9 cellular contexts compared by ENCODE assay signal in the genomic region with DNA sequence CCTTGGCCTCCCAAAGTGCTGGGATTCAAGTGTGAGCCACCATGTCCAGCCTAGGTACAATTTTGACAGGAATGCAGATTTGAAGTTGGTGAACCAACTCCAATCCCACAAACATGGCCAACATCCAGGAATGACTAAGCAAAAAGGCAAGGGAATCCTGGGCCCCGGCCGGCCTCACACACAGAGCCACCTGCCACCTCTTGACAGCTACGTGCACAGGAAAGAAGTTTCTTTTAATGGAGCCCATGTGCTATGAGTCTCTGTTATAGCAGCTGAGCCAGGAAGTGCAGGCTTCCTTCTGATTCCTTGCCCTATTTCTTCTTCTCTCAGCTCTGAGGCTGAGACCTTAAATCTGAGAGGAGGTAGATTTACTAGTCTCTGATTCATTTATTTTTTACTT. TPM values are rescaled to one million over a fixed set of nuclear protein-coding genes. Genes with fewer than 3 reads are reported as not detected.
A peak's percentile ranks its signal among the peaks of the same experiment; 100 is the strongest.
DNase-seq lines count a peak whose midpoint lies in the region; ATAC-seq and TF ChIP-seq lines count a peak whose summit lies in the region.
"Had no signal": no experiment of that assay in that cellular context is flagged by ENCODE, and none has a peak within 500 bp of the region (broad histone marks: within the 10 kb centered on the region; RNA-seq: fewer than 3 reads in every experiment).

No MANE protein-coding gene starts in this region.

- POLR2A ChIA-PET in HCT116 (lab: Charles Lee) = interaction anchor here (0.6 kb wide), 1 partner anchor 9 kb away, joined by 3 read pairs; the partner anchor contains the start of gene TMEM40

- TF ChIP-seq RAD21 in HCT116 (IDR thresholded peaks at IDR 0.05; ENCODE audit: low read depth) = no peak

- H3K36me3 ChIP-seq in HCT116 (ENCODE audit: control insufficient read depth in 1 of 2, insufficient read depth in 2 of 2, low read length in 2 of 2) (no peaks in the 10 kb centered on the region), gastroesophageal sphincter (no peaks in the 10 kb centered on the region), tibial artery (no peaks in the 10 kb centered on the region), suprapubic skin (no peaks in the 10 kb centered on the region)

- TF ChIP-seq EP300 in gastroesophageal sphincter (IDR thresholded peaks at IDR 0.05) (no peak), suprapubic skin (IDR thresholded peaks at IDR 0.05) (no peak)

- CTCF ChIA-PET in HCT116 (lab: Charles Lee) = interaction anchor here (1.3 kb wide), 1 partner anchor 31 kb away, joined by 3 read pairs; no protein-coding TSS in a partner anchor

- RAD21 ChIA-PET in HCT116 (lab: Charles Lee; ENCODE audit: low non-redundant PET in 1 of 2, low total read pairs in 2 of 2, uncharacterized antibody in 2 of 2, unreplicated experiment in 2 of 2) = no interaction called here

- H3K9ac ChIP-seq in HCT116 (ENCODE audit: low read length) = peak overlapping the region; percentile 31

- intact Hi-C loops in HCT116 (cut with micrococcal nuclease) = no loop called here
- intact Hi-C loops in tibial artery (cut with DNase I; ENCODE audit: low total_unique reads) = no loop called here

- no peaks in the 10 kb centered on the region for H3K27me3 ChIP-seq in HCT116 (ENCODE audit: insufficient read depth, low read length)
- H3K27me3 ChIP-seq in gastroesophageal sphincter = no peaks in the 10 kb centered on the region
- H3K27me3 ChIP-seq in tibial artery = no peaks in the 10 kb centered on the region
- no peaks in the 10 kb centered on the region for H3K27me3 ChIP-seq in suprapubic skin

- H2AFZ ChIP-seq in HCT116 (ENCODE audit: low read depth, low read length, poor library complexity, severe bottlenecking) = peak overlapping the region; percentile 73

- H3K4me1 ChIP-seq in HCT116 (ENCODE audit: control insufficient read depth in 1 of 2, insufficient read depth in 2 of 2, low read length in 2 of 2) = peaks cover 15 to 53% of the 10 kb centered on the region in 2 experiments
- peaks cover 0 to 13% (median 6%) of the 10 kb centered on the region in 3 donors for H3K4me1 ChIP-seq in gastroesophageal sphincter
- peaks cover 0 to 17% (median 9%) of the 10 kb centered on the region in 4 donors for H3K4me1 ChIP-seq in tibial artery
- peaks cover 14% of the 10 kb centered on the region for H3K4me1 ChIP-seq in suprapubic skin

- DNase-seq in A172 (ENCODE audit: low spot score) = peak; percentile 91
- DNase-seq in HCT116 (ENCODE audit: low read depth, low spot score) = peak; percentile 47
- peak; percentile 34 for DNase-seq in RKO (ENCODE audit: low spot score)
- DNase-seq in tibial artery = peak in 1 of 2 donors; percentile 71
- DNase-seq in NCI-H748 (lab: John Stamatoyannopoulos, UW; ENCODE audit: unreplicated experiment) = no peak
- DNase-seq in suprapubic skin (ENCODE audit: low spot score in 2 of 2) = no peak
- DNase-seq: naive B cell had no signal

- no peak for TF ChIP-seq CTCF in HCT116 (IDR thresholded peaks at IDR 0.05 in 2 of 3, conservative IDR thresholded peaks at IDR 0.05 in 1 of 3; ENCODE audit: borderline replicate concordance in 1 of 3, insufficient read depth in 1 of 3, low read depth in 2 of 3, low read length in 2 of 3)
- TF ChIP-seq CTCF in gastroesophageal sphincter (IDR thresholded peaks at IDR 0.05) = no peak
- TF ChIP-seq CTCF in tibial artery (IDR thresholded peaks at IDR 0.05) = no peak
- TF ChIP-seq CTCF in suprapubic skin (IDR thresholded peaks at IDR 0.05) = no peak

- TF ChIP-seq POLR2A in HCT116 (IDR thresholded peaks at IDR 0.05; ENCODE audit: borderline replicate concordance, extremely low read depth, insufficient read depth, insufficient read length) (no peak), gastroesophageal sphincter (IDR thresholded peaks at IDR 0.05) (no peak), suprapubic skin (IDR thresholded peaks at IDR 0.05) (no peak)

- H3K9me3 ChIP-seq in HCT116 (ENCODE audit: control insufficient read depth in 1 of 2, insufficient read depth in 1 of 2, low read depth in 1 of 2, low read length in 2 of 2) (no peaks in the 10 kb centered on the region), gastroesophageal sphincter (no peaks in the 10 kb centered on the region), tibial artery (no peaks in the 10 kb centered on the region), suprapubic skin (no peaks in the 10 kb centered on the region)

- H3K4me2 ChIP-seq in HCT116 (ENCODE audit: low read length) = peak overlapping the region; percentile 27

- no TSS peak for BruUV-seq in HCT116 (replicated peaks; lab: Mats Ljungman, UMichigan)

- H3K79me2 ChIP-seq in HCT116 (ENCODE audit: insufficient read depth, low read length) = no peaks in the 10 kb centered on the region

- ATAC-seq in HCT116 (peak; percentile 50), gastroesophageal sphincter (peak; percentile 69), GM18519 (IDR thresholded peaks at IDR 0.05; ENCODE audit: low FRiP score, unreplicated experiment) (no peak)

- no peaks in the 10 kb centered on the region for H4K20me1 ChIP-seq in HCT116 (ENCODE audit: insufficient read depth)

- H3K9me2 ChIP-seq in HCT116 (ENCODE audit: insufficient read depth) = no peaks in the 10 kb centered on the region

- no peak overlapping the region for H3K4me3 ChIP-seq in HCT116 (replicated peaks in 1 of 2; ENCODE audit: low read depth in 1 of 2, low read length in 2 of 2)
- no peak overlapping the region for H3K4me3 ChIP-seq in gastroesophageal sphincter
- no peak overlapping the region for H3K4me3 ChIP-seq in tibial artery
- H3K4me3 ChIP-seq in suprapubic skin = no peak overlapping the region

- peak overlapping the region; percentile 49 for H3K27ac ChIP-seq in HCT116 (ENCODE audit: low read depth, low read length)
- peak overlapping the region in 3 of 4 donors; percentile 13 to 51 (median 43) for H3K27ac ChIP-seq in gastroesophageal sphincter
- H3K27ac ChIP-seq in tibial artery = peak overlapping the region; percentile 38 to 44
- no peak overlapping the region for H3K27ac ChIP-seq in suprapubic skin

- WGBS in gastroesophageal sphincter (ENCODE audit: low coverage in 1 of 2), 2 donors = 4% methylated on average over 3 of the region's 3 CpGs; no CpG with 5 or more reads in 1 of the 2 donors
- 21% methylated on average over 3 of the region's 3 CpGs for WGBS in suprapubic skin

TF ChIP-seq in HCT116, 20 proteins besides CTCF, POLR2A, EP300 and RAD21:
- TF ChIP-seq YY1 (IDR thresholded peaks at IDR 0.05; ENCODE audit: extremely low read depth, insufficient replicate concordance, low read depth, low read length) (peak; percentile 71), ATF3 (IDR thresholded peaks at IDR 0.05) (no peak), SIN3A (IDR thresholded peaks at IDR 0.05; ENCODE audit: low read depth) (no peak), EZH2 (IDR thresholded peaks at IDR 0.05) (no peak), TCF7L2 (IDR thresholded peaks at IDR 0.05; ENCODE audit: borderline replicate concordance, extremely low read depth, insufficient read depth, insufficient read length) (no peak), POLR2AphosphoS5 (IDR thresholded peaks at IDR 0.05; ENCODE audit: low read depth, low read length) (peak; percentile 26; the same call in 1 of the 2 replicates), ZFX (IDR thresholded peaks at IDR 0.05) (no peak)

RNA-seq across cellular contexts. Expression of gene TMEM40, which starts 8.8 kb away (rescaled TPM):
- total RNA-seq in A172 (2014; rRNA removed; shearing (Covaris generic)) = 2.9 TPM in 1 of 2 replicates, not detected in the other
- total RNA-seq in HCT116 (2021; ENCODE audit: unreplicated experiment) (12.3 TPM), gastroesophageal sphincter (1 to 10 TPM in 1 of 4 donors, not detected in 3; 3.0 TPM), suprapubic skin (10 to 100 TPM; 47.7 to 82.2 (median 63.8) TPM)
- polyA plus RNA-seq in HCT116 (2012) = 18.8 and 19.6 TPM in 2 replicates

RNA-seq across cellular contexts. Expression of gene CAND2, which starts 46.3 kb away (rescaled TPM):
- total RNA-seq in A172 (2014; rRNA removed; shearing (Covaris generic)) = 2.0 and 2.8 TPM in 2 replicates
- total RNA-seq in HCT116 (2021; ENCODE audit: unreplicated experiment) = not detected
- 0.06 and 0.16 TPM in 2 replicates for polyA plus RNA-seq in HCT116 (2012)
- 10 to 100 TPM; 11.5 to 29.9 (median 19.4) TPM for total RNA-seq in gastroesophageal sphincter
- 1 to 10 TPM; 1.0 to 1.4 (median 1.3) TPM for total RNA-seq in suprapubic skin

Comparison
In these comparisons a context has a peak if more than half of its experiments do, and no peak if none do; other contexts are left out.
1. DNase-seq: peak in A172 (single experiment), HCT116 (single experiment) and RKO (single experiment); none in NCI-H748 (single experiment) and suprapubic skin (0 of 2).